12 cellular contexts compared by ENCODE assay signal in genomic region chr17:42111265-42111636, GRCh38. TPM values are rescaled to one million over a fixed set of nuclear protein-coding genes. Genes with fewer than 3 reads are reported as not detected.
DNase-seq lines count a peak whose midpoint lies in the region; ATAC-seq, FAIRE-seq and TF ChIP-seq lines count a peak whose summit lies in the region.
"Had no signal": no experiment of that assay in that cellular context is flagged by ENCODE, and none has a peak within 500 bp of the region (broad histone marks: within the 10 kb centered on the region; RNA-seq: fewer than 3 reads in every experiment).

No MANE protein-coding gene starts in this region.

- peaks cover 31% of the 10 kb centered on the region for H3F3A ChIP-seq in MM.1S (ENCODE audit: insufficient read depth, low read length)

- WGBS in esophagus muscularis mucosa, result 90% methylated on average over 6 of the region's 11 CpGs
- 86 to 91% (median 90%) methylated on average over 11 of the region's 11 CpGs for WGBS in small intestine, 3 donors

- no peak for TF ChIP-seq CTCF in esophagus muscularis mucosa (IDR thresholded peaks at IDR 0.05)
- TF ChIP-seq CTCF in MM.1S (IDR thresholded peaks at IDR 0.05; ENCODE audit: low read length), result no peak

- H3K4me1 ChIP-seq in esophagus muscularis mucosa (peaks cover 19 to 46% (median 36%) of the 10 kb centered on the region in 4 donors), small intestine (ENCODE audit: control insufficient read depth in 2 of 2, insufficient read depth in 1 of 2, low read depth in 1 of 2, low read length in 1 of 2) (no peaks in the 10 kb centered on the region), MM.1S (ENCODE audit: low read length) (peaks cover 41% of the 10 kb centered on the region)

- peak overlapping the region; percentile 60 to 71 (median 66) for H3K4me3 ChIP-seq in esophagus muscularis mucosa
- H3K4me3 ChIP-seq in small intestine (ENCODE audit: low read depth in 1 of 2, low read length in 2 of 2), result no peak overlapping the region
- no peak overlapping the region for H3K4me3 ChIP-seq in MM.1S (ENCODE audit: low read length)

- no peak overlapping the region for H3K9ac ChIP-seq in MM.1S (ENCODE audit: low read length)

- no peak overlapping the region for H3K4me2 ChIP-seq in MM.1S (ENCODE audit: low read depth, low read length)

- H3K9me3 ChIP-seq in KOPT-K1 (ENCODE audit: insufficient read depth, low read length, poor library complexity, severe bottlenecking) (no peaks in the 10 kb centered on the region), esophagus muscularis mucosa (no peaks in the 10 kb centered on the region), small intestine (ENCODE audit: control insufficient read depth, low read depth) (no peaks in the 10 kb centered on the region), MM.1S (replicated peaks; ENCODE audit: insufficient read depth, low read length) (no peaks in the 10 kb centered on the region)

- no peak for ATAC-seq in GM21717 (IDR thresholded peaks at IDR 0.05; ENCODE audit: unreplicated experiment)

- H3K79me2 ChIP-seq in MM.1S (ENCODE audit: low read length), result peaks cover 6% of the 10 kb centered on the region; the same call in 1 of the 2 replicates

- no peak for TF ChIP-seq EP300 in esophagus muscularis mucosa (IDR thresholded peaks at IDR 0.05)

- intact Hi-C loops in esophagus muscularis mucosa (cut with DNase I), result no loop called here

- H3K27ac ChIP-seq in KOPT-K1 (ENCODE audit: low read depth, low read length, poor library complexity, severe bottlenecking) (peak overlapping the region; percentile 91), esophagus muscularis mucosa (replicated peaks in 1 of 4) (peak overlapping the region; percentile 87 to 94 (median 90)), small intestine (ENCODE audit: low read depth in 1 of 2, low read length in 1 of 2) (peak overlapping the region; percentile 89 to 97), MM.1S (ENCODE audit: low read length) (no peak overlapping the region)

- H2AFZ ChIP-seq in MM.1S (ENCODE audit: low read length), result no peak overlapping the region

- TF ChIP-seq POLR2A in esophagus muscularis mucosa (IDR thresholded peaks at IDR 0.05; ENCODE audit: low read depth), result no peak

- peak; percentile 19 for DNase-seq in DMS53 (lab: John Stamatoyannopoulos, UW)
- DNase-seq in DMS53 treated with DMSO at 0.1 percent for 48 hours (lab: John Stamatoyannopoulos, UW; ENCODE audit: unreplicated experiment), result no peak
- DNase-seq in esophagus muscularis mucosa (ENCODE audit: extremely low spot score), result no peak
- DNase-seq in small intestine, result no peak
- DNase-seq in DMS 273 treated with DMSO at 0.1 percent for 48 hours (lab: John Stamatoyannopoulos, UW), result no peak
- no peak for DNase-seq in MM.1S
- DNase-seq: cortex of kidney, NCI-H2171 treated with DMSO at 0.1 percent for 48 hours had no signal

- no peak for FAIRE-seq in small intestine (lab: Jason Lieb, UNC)

- H3K36me3 ChIP-seq in KOPT-K1 (ENCODE audit: insufficient read depth, low read length) (peaks cover 42% of the 10 kb centered on the region), esophagus muscularis mucosa (peaks cover 0 to 62% (median 40%) of the 10 kb centered on the region in 4 donors), small intestine (ENCODE audit: control insufficient read depth in 2 of 2, insufficient read depth in 2 of 2, low read length in 2 of 2) (no peaks in the 10 kb centered on the region), MM.1S (replicated peaks; ENCODE audit: insufficient read depth, low read length) (no peaks in the 10 kb centered on the region)

- no peaks in the 10 kb centered on the region for H3K27me3 ChIP-seq in esophagus muscularis mucosa
- no peaks in the 10 kb centered on the region for H3K27me3 ChIP-seq in small intestine (ENCODE audit: control insufficient read depth in 2 of 2, insufficient read depth in 2 of 2, low read length in 2 of 2)
- no peaks in the 10 kb centered on the region for H3K27me3 ChIP-seq in MM.1S (replicated peaks; ENCODE audit: insufficient read depth, low read length)

- H3K9me2 ChIP-seq in MM.1S (replicated peaks; ENCODE audit: insufficient read depth, low read length), result no peaks in the 10 kb centered on the region

- H4K20me1 ChIP-seq in MM.1S (ENCODE audit: insufficient read depth, low read length), result no peaks in the 10 kb centered on the region

RNA-seq across cellular contexts. Expression of gene DHX58, which starts 1.3 kb away (rescaled TPM):
- 10 to 100 TPM in 3 of 4 donors, 1 to 10 TPM in 1; 9.6 to 11.7 (median 11.3) TPM for total RNA-seq in esophagus muscularis mucosa
- 10 to 100 TPM; 11.4 to 33.8 (median 15.1) TPM for polyA plus RNA-seq in small intestine
- total RNA-seq: neural crest cell had no signal

RNA-seq across cellular contexts. Expression of gene KAT2A, which starts 9.9 kb away (rescaled TPM):
- 10 to 100 TPM; 13.8 to 31.1 (median 21.8) TPM for total RNA-seq in esophagus muscularis mucosa
- 10 to 100 TPM in 2 of 3 donors, 1 to 10 TPM in 1; 8.6 to 39.1 (median 13.4) TPM for polyA plus RNA-seq in small intestine

RNA-seq across cellular contexts. Expression of gene HSPB9, which starts 11.4 kb away (rescaled TPM):
- total RNA-seq in esophagus muscularis mucosa, result under 1 TPM in 2 of 4 donors, not detected in 2; 0.26 to 0.42 TPM
- polyA plus RNA-seq in small intestine, result under 1 TPM in 1 of 3 donors, not detected in 2; 0.04 TPM
- total RNA-seq: SK-MEL-5 had no signal

RNA-seq across cellular contexts. Expression of gene ZNF385C, which starts 13.0 kb away (rescaled TPM):
- total RNA-seq in esophagus muscularis mucosa, result under 1 TPM in 2 of 4 donors, not detected in 2; 0.39 to 0.42 TPM
- under 1 TPM in 1 of 3 donors, not detected in 2; 0.31 TPM for polyA plus RNA-seq in small intestine

RNA-seq across cellular contexts. Expression of gene RAB5C, which starts 43.5 kb away (rescaled TPM):
- total RNA-seq in esophagus muscularis mucosa, result 100 to 1,000 TPM; 102 to 140 (median 128) TPM
- polyA plus RNA-seq in small intestine, result 100 to 1,000 TPM; 177 to 211 (median 210) TPM

Comparison
In these comparisons a context has a peak if more than half of its experiments do, and no peak if none do; other contexts are left out.
1. H3K4me3 ChIP-seq: peak in esophagus muscularis mucosa (4 of 4); none in small intestine (0 of 2) and MM.1S (single experiment).